Comparison of ENCODE assay signal across 21 cellular contexts in genomic region chr17:28960256-28961106, GRCh38. TPM values are rescaled to one million over a fixed set of nuclear protein-coding genes. Genes with fewer than 3 reads are reported as not detected.
A peak's percentile ranks its signal among the peaks of the same experiment; 100 is the strongest.
DNase-seq lines count a peak whose midpoint lies in the region; ATAC-seq, FAIRE-seq and TF ChIP-seq lines count a peak whose summit lies in the region.
"Had no signal": no experiment of that assay in that cellular context is flagged by ENCODE, and none has a peak within 500 bp of the region (broad histone marks: within the 10 kb centered on the region; RNA-seq: fewer than 3 reads in every experiment).

No MANE protein-coding gene starts in this region.

- H3K9me3 ChIP-seq in HepG2 (ENCODE audit: low read length) (no peaks in the 10 kb centered on the region), right lobe of liver (no peaks in the 10 kb centered on the region), endodermal cell (ENCODE audit: control insufficient read depth, low read length) (no peaks in the 10 kb centered on the region)
- H3K9me3 ChIP-seq: BLaER1 treated with 17β-estradiol and CSF1 and Interleukin-3, amounts not matched to agents 10 nM and 100 nM had no signal

- CTCF ChIA-PET in HepG2 (lab: Yijun Ruan, JAX; ENCODE audit: low intra/inter-chr PET ratio, low total read pairs): no interaction called here

- in situ Hi-C loops in HepG2 (cut with HindIII; ENCODE audit: extremely low pct_ligation_motif_present, low pct_unique_long_range_greater_than_20kb): no loop called here

- H3K9ac ChIP-seq in HepG2 (ENCODE audit: insufficient read depth, low read depth, low read length) (no peak overlapping the region), endodermal cell (ENCODE audit: extremely low read depth, low read length, poor library complexity, severe bottlenecking) (no peak overlapping the region)

- 67% methylated on average over 13 of the region's 19 CpGs for WGBS in HepG2 (ENCODE audit: low lambda C conversion rate)
- WGBS in right lobe of liver (ENCODE audit: insufficient coverage, low coverage, low lambda C conversion rate, missing lambda C conversion rate): 78% methylated on average over 3 of the region's 19 CpGs
- 92 to 98% methylated on average over 16 to 19 of the region's 19 CpGs for WGBS in endodermal cell (ENCODE audit: insufficient coverage in 1 of 2, insufficient read length in 1 of 2), 2 experiments

- no peak overlapping the region for H3K27ac Mint-ChIP-seq in endodermal cell
- H3K27ac Mint-ChIP-seq: CD8-positive, alpha-beta T cell had no signal

- no peaks in the 10 kb centered on the region for H4K20me1 ChIP-seq in HepG2 (ENCODE audit: insufficient read depth, low read length)
- H4K20me1 ChIP-seq: BLaER1 treated with 17β-estradiol and CSF1 and Interleukin-3, amounts not matched to agents 10 nM and 100 nM had no signal

- FAIRE-seq in HepG2 (lab: Jason Lieb, UNC): no peak
- FAIRE-seq: H54 had no signal

- H3K4me2 ChIP-seq in HepG2 (ENCODE audit: low read depth, low read length): no peak overlapping the region
- H3K4me2 ChIP-seq: BLaER1 treated with 17β-estradiol and CSF1 and Interleukin-3, amounts not matched to agents 10 nM and 100 nM had no signal

- peaks cover 3% of the 10 kb centered on the region for H3K4me1 Mint-ChIP-seq in endodermal cell

- H3K27ac ChIP-seq in HepG2 (ENCODE audit: extremely low read length, insufficient read depth, low read length) (no peak overlapping the region), right lobe of liver (no peak overlapping the region), endodermal cell (ENCODE audit: low read depth, low read length) (no peak overlapping the region)
- H3K27ac ChIP-seq: BLaER1 treated with 17β-estradiol and CSF1 and Interleukin-3, amounts not matched to agents 10 nM and 100 nM; SK-N-MC had no signal

- DNase-seq in HepG2 (ENCODE audit: low spot score) (no peak), right lobe of liver (no peak), endodermal cell (peak; percentile 49), sciatic nerve (ENCODE audit: low spot score) (peak; percentile 43), DMS79 treated with DMSO at 0.1 percent for 48 hours (lab: John Stamatoyannopoulos, UW) (no peak), DMS153 treated with DMSO at 0.1 percent for 48 hours (lab: John Stamatoyannopoulos, UW; ENCODE audit: unreplicated experiment) (no peak)
- DNase-seq: CD8-positive, alpha-beta T cell; MM.1S; NCI-H1092; NCI-H1436 treated with DMSO at 0.1 percent for 48 hours; NCI-H2081; NCI-H2171 treated with DMSO at 0.1 percent for 48 hours; NCI-H446 treated with DMSO at 0.1 percent for 48 hours; NCI-H748 treated with DMSO at 0.1 percent for 48 hours; OCI-M1; SHP77 had no signal

- ATAC-seq in HepG2 (no peak), right lobe of liver (no peak), sciatic nerve (no peak), HG03520 (IDR thresholded peaks at IDR 0.05; ENCODE audit: unreplicated experiment) (no peak)
- ATAC-seq: CD8-positive, alpha-beta T cell had no signal

- H3K4me3 Mint-ChIP-seq in endodermal cell: no peak overlapping the region
- H3K4me3 Mint-ChIP-seq: CD8-positive, alpha-beta T cell had no signal

- no peak for TF ChIP-seq RAD21 in HepG2 (CRISPR knock-in tag; IDR thresholded peaks at IDR 0.05)

- intact Hi-C loops in HepG2 (cut with micrococcal nuclease; ENCODE audit: unreplicated experiment) (loop anchor here (10.0 kb wide), 2 partner anchors 54 to 114 kb away; no protein-coding TSS in a partner anchor), right lobe of liver (cut with DNase I) (no loop called here), sciatic nerve (cut with DNase I) (no loop called here)

- no peaks in the 10 kb centered on the region for H3K36me3 Mint-ChIP-seq in endodermal cell (ENCODE audit: low read depth)
- H3K36me3 Mint-ChIP-seq: CD8-positive, alpha-beta T cell had no signal

- BruUV-seq in HepG2 (replicated peaks; lab: Mats Ljungman, UMichigan): no TSS peak

- TF ChIP-seq POLR2A in HepG2 (IDR thresholded peaks at IDR 0.05; ENCODE audit: insufficient read depth in 1 of 2, low read depth in 2 of 2, low read length in 2 of 2) (no peak), right lobe of liver (IDR thresholded peaks at IDR 0.05) (no peak)

- H3K36me3 ChIP-seq in HepG2 (replicated peaks in 1 of 2; ENCODE audit: control insufficient read depth in 1 of 2, insufficient read depth in 2 of 2, low read length in 2 of 2) (no peaks in the 10 kb centered on the region), right lobe of liver (no peaks in the 10 kb centered on the region), endodermal cell (ENCODE audit: control insufficient read depth, insufficient read depth, low read length) (no peaks in the 10 kb centered on the region)
- H3K36me3 ChIP-seq: BLaER1 treated with 17β-estradiol and CSF1 and Interleukin-3, amounts not matched to agents 10 nM and 100 nM had no signal

- H2AFZ ChIP-seq in HepG2 (ENCODE audit: low read length): no peak overlapping the region

- H3K9me3 Mint-ChIP-seq in endodermal cell: no peaks in the 10 kb centered on the region
- H3K9me3 Mint-ChIP-seq: CD8-positive, alpha-beta T cell had no signal

- H3K27me3 ChIP-seq in HepG2 (ENCODE audit: control insufficient read depth in 1 of 2, insufficient read depth in 2 of 2, low read length in 2 of 2) (peaks cover 0 to 25% of the 10 kb centered on the region in 2 experiments; a peak in 4 of 5 replicates), right lobe of liver (no peaks in the 10 kb centered on the region), endodermal cell (ENCODE audit: control insufficient read depth, insufficient read depth, low read length, poor library complexity, severe bottlenecking) (no peaks in the 10 kb centered on the region)
- H3K27me3 ChIP-seq: BLaER1 treated with 17β-estradiol and CSF1 and Interleukin-3, amounts not matched to agents 10 nM and 100 nM had no signal

- POLR2A ChIA-PET in HepG2 (lab: Yijun Ruan, JAX): interaction anchor here (1.6 kb wide), 1 partner anchor 9 kb away, joined by 4 read pairs; the partner anchor contains the start of gene PHF12

- H3K4me3 ChIP-seq in HepG2 (replicated peaks in 1 of 3; ENCODE audit: insufficient read depth in 1 of 3, low read depth in 2 of 3, low read length in 3 of 3) (no peak overlapping the region), right lobe of liver (no peak overlapping the region), endodermal cell (ENCODE audit: low read length) (no peak overlapping the region)
- H3K4me3 ChIP-seq: BLaER1 treated with 17β-estradiol and CSF1 and Interleukin-3, amounts not matched to agents 10 nM and 100 nM; SK-N-MC had no signal

- TF ChIP-seq EP300 in HepG2 (IDR thresholded peaks at IDR 0.05; ENCODE audit: low read depth in 2 of 2, low read length in 2 of 2): no peak
- no peak for TF ChIP-seq EP300 in HepG2 (CRISPR knock-in tag; IDR thresholded peaks at IDR 0.05; ENCODE audit: borderline replicate concordance)

- H3K4me1 ChIP-seq in HepG2 (ENCODE audit: insufficient read depth, low read length) (peaks cover 21% of the 10 kb centered on the region), right lobe of liver (peaks cover 0 to 1% (median 0%) of the 10 kb centered on the region in 4 donors), endodermal cell (ENCODE audit: control insufficient read depth, insufficient read depth, low read length) (no peaks in the 10 kb centered on the region)

- H3K79me2 ChIP-seq in HepG2 (ENCODE audit: insufficient read depth, low read length): no peaks in the 10 kb centered on the region

- TF ChIP-seq CTCF in HepG2 (CRISPR knock-in tag; IDR thresholded peaks at IDR 0.05): no peak
- TF ChIP-seq CTCF in right lobe of liver (IDR thresholded peaks at IDR 0.05): no peak
- no peak for TF ChIP-seq CTCF in endodermal cell (conservative IDR thresholded peaks at IDR 0.05)

- peaks cover 11% of the 10 kb centered on the region for H3K27me3 Mint-ChIP-seq in endodermal cell (ENCODE audit: insufficient read depth)

RNA-seq across cellular contexts. Expression of gene PHF12, which starts 9.2 kb away (rescaled TPM):
- total RNA-seq in HepG2 (2016; rRNA removed; fragmentation: Illumina TruSeq; extraction: Trizol) (9.8 and 10.0 TPM in 2 replicates), right lobe of liver (10 to 100 TPM; 13.0 to 33.1 (median 17.4) TPM), endodermal cell (10 to 100 TPM; 60.0 to 61.0 TPM), sciatic nerve (42.8 TPM)
- 38.8 and 40.7 TPM in 2 replicates for total RNA-seq in HepG2 (2016; cell fraction: cytosol; rRNA removed; fragmentation: Illumina TruSeq; extraction: Trizol; ENCODE audit: low read depth)
- 6.6 and 12.3 TPM in 2 replicates for total RNA-seq in HepG2 (2016; cell fraction: insoluble cytoplasmic fraction; rRNA removed; fragmentation: Illumina TruSeq; extraction: Trizol)
- total RNA-seq in HepG2 (2016; cell fraction: membrane; rRNA removed; fragmentation: Illumina TruSeq; extraction: Trizol): 20.1 and 21.2 TPM in 2 replicates
- 11.6 and 13.5 TPM in 2 replicates for total RNA-seq in HepG2 (2016; cell fraction: nucleus; rRNA removed; fragmentation: Illumina TruSeq; extraction: Trizol)
- 17.1 and 23.9 TPM in 2 replicates for polyA plus RNA-seq in HepG2 (2011; rRNA removed)
- 9.0 and 10.2 TPM in 2 replicates for polyA plus RNA-seq in HepG2 (2011; cell fraction: cytosol; rRNA removed)
- polyA plus RNA-seq in HepG2 (2011; cell fraction: nucleus; rRNA removed): 40.3 and 44.7 TPM in 2 replicates
- polyA plus RNA-seq in HepG2 (2012): 12.4 and 17.6 TPM in 2 replicates
- polyA plus RNA-seq in HepG2 (2016; cell fraction: cytosol; fragmentation: Illumina TruSeq; extraction: Trizol; ENCODE audit: low read depth): 2.7 and 2.8 TPM in 2 replicates
- 11.3 and 15.3 TPM in 2 replicates for polyA plus RNA-seq in HepG2 (2016; cell fraction: insoluble cytoplasmic fraction; fragmentation: Illumina TruSeq; extraction: Trizol; ENCODE audit: low read depth)
- 9.9 and 10.4 TPM in 2 replicates for polyA plus RNA-seq in HepG2 (2016; cell fraction: membrane; fragmentation: Illumina TruSeq; extraction: Trizol; ENCODE audit: low read depth)
- polyA plus RNA-seq in HepG2 (2016; cell fraction: nucleus; fragmentation: Illumina TruSeq; extraction: Trizol; ENCODE audit: insufficient read depth, low read depth): 39.1 and 44.1 TPM in 2 replicates
- polyA minus RNA-seq in HepG2 (2011; rRNA and poly(A)+ RNA removed; ENCODE audit: low replicate concordance): 32.1 and 43.1 TPM in 2 replicates
- 13.8 and 18.0 TPM in 2 replicates for polyA minus RNA-seq in HepG2 (2011; cell fraction: cytosol; rRNA and poly(A)+ RNA removed)
- 23.6 and 28.2 TPM in 2 replicates for polyA minus RNA-seq in HepG2 (2011; cell fraction: nucleus; rRNA and poly(A)+ RNA removed)
- 41.2 TPM for polyA plus RNA-seq in endodermal cell (2013, experiment 1 of 2)
- 39.4 TPM for polyA plus RNA-seq in endodermal cell (2013, experiment 2 of 2)

RNA-seq across cellular contexts. Expression of gene SEZ6, which starts 45.4 kb away (rescaled TPM):
- total RNA-seq in HepG2 (2016; rRNA removed; fragmentation: Illumina TruSeq; extraction: Trizol): not detected in 2 replicates
- total RNA-seq in HepG2 (2016; cell fraction: cytosol; rRNA removed; fragmentation: Illumina TruSeq; extraction: Trizol; ENCODE audit: low read depth): not detected in 2 replicates
- total RNA-seq in HepG2 (2016; cell fraction: insoluble cytoplasmic fraction; rRNA removed; fragmentation: Illumina TruSeq; extraction: Trizol): not detected in 2 replicates
- total RNA-seq in HepG2 (2016; cell fraction: membrane; rRNA removed; fragmentation: Illumina TruSeq; extraction: Trizol): not detected in 2 replicates
- not detected in 2 replicates for total RNA-seq in HepG2 (2016; cell fraction: nucleus; rRNA removed; fragmentation: Illumina TruSeq; extraction: Trizol)
- polyA plus RNA-seq in HepG2 (2011; rRNA removed): 0.01 TPM in 1 of 2 replicates, not detected in the other
- 0.03 TPM in 1 of 2 replicates, not detected in the other for polyA plus RNA-seq in HepG2 (2011; cell fraction: cytosol; rRNA removed)
- 0.26 and 0.52 TPM in 2 replicates for polyA plus RNA-seq in HepG2 (2011; cell fraction: nucleus; rRNA removed)
- polyA plus RNA-seq in HepG2 (2012): 0.38 TPM in 1 of 2 replicates, not detected in the other
- polyA plus RNA-seq in HepG2 (2016; cell fraction: cytosol; fragmentation: Illumina TruSeq; extraction: Trizol; ENCODE audit: low read depth): not detected in 2 replicates
- not detected in 2 replicates for polyA plus RNA-seq in HepG2 (2016; cell fraction: insoluble cytoplasmic fraction; fragmentation: Illumina TruSeq; extraction: Trizol; ENCODE audit: low read depth)
- not detected in 2 replicates for polyA plus RNA-seq in HepG2 (2016; cell fraction: membrane; fragmentation: Illumina TruSeq; extraction: Trizol; ENCODE audit: low read depth)
- polyA plus RNA-seq in HepG2 (2016; cell fraction: nucleus; fragmentation: Illumina TruSeq; extraction: Trizol; ENCODE audit: insufficient read depth, low read depth): not detected in 2 replicates
- polyA minus RNA-seq in HepG2 (2011; rRNA and poly(A)+ RNA removed; ENCODE audit: low replicate concordance): not detected in 2 replicates
- polyA minus RNA-seq in HepG2 (2011; cell fraction: cytosol; rRNA and poly(A)+ RNA removed): not detected in 2 replicates
- polyA minus RNA-seq in HepG2 (2011; cell fraction: nucleus; rRNA and poly(A)+ RNA removed): not detected in 2 replicates
- not detected for total RNA-seq in right lobe of liver
- under 1 TPM in 1 of 2 donors, not detected in 1; 0.20 TPM for total RNA-seq in endodermal cell
- 18.6 TPM for polyA plus RNA-seq in endodermal cell (2013, experiment 1 of 2)
- polyA plus RNA-seq in endodermal cell (2013, experiment 2 of 2): 27.2 TPM
- not detected for total RNA-seq in sciatic nerve
- total RNA-seq: LHCN-M2 had no signal

RNA-seq across cellular contexts. Expression of gene DHRS13, which starts 57.6 kb away (rescaled TPM):
- total RNA-seq in HepG2 (2016; rRNA removed; fragmentation: Illumina TruSeq; extraction: Trizol) (7.6 and 12.6 TPM in 2 replicates), right lobe of liver (10 to 100 TPM in 3 of 6 experiments, 1 to 10 TPM in 3; 3.4 to 27.4 (median 8.8) TPM), endodermal cell (10 to 100 TPM; 19.1 to 24.8 TPM), sciatic nerve (9.6 TPM)
- total RNA-seq in HepG2 (2016; cell fraction: cytosol; rRNA removed; fragmentation: Illumina TruSeq; extraction: Trizol; ENCODE audit: low read depth): 3.8 and 4.4 TPM in 2 replicates
- total RNA-seq in HepG2 (2016; cell fraction: insoluble cytoplasmic fraction; rRNA removed; fragmentation: Illumina TruSeq; extraction: Trizol): 6.5 and 14.0 TPM in 2 replicates
- 8.0 and 9.3 TPM in 2 replicates for total RNA-seq in HepG2 (2016; cell fraction: membrane; rRNA removed; fragmentation: Illumina TruSeq; extraction: Trizol)
- 9.7 and 11.6 TPM in 2 replicates for total RNA-seq in HepG2 (2016; cell fraction: nucleus; rRNA removed; fragmentation: Illumina TruSeq; extraction: Trizol)
- 11.8 and 14.9 TPM in 2 replicates for polyA plus RNA-seq in HepG2 (2011; rRNA removed)
- 17.3 and 17.4 TPM in 2 replicates for polyA plus RNA-seq in HepG2 (2011; cell fraction: cytosol; rRNA removed)
- polyA plus RNA-seq in HepG2 (2011; cell fraction: nucleus; rRNA removed): 8.7 and 11.2 TPM in 2 replicates
- 3.6 and 6.3 TPM in 2 replicates for polyA plus RNA-seq in HepG2 (2012)
- polyA plus RNA-seq in HepG2 (2016; cell fraction: cytosol; fragmentation: Illumina TruSeq; extraction: Trizol; ENCODE audit: low read depth): 4.0 and 5.3 TPM in 2 replicates
- 8.0 and 9.0 TPM in 2 replicates for polyA plus RNA-seq in HepG2 (2016; cell fraction: insoluble cytoplasmic fraction; fragmentation: Illumina TruSeq; extraction: Trizol; ENCODE audit: low read depth)
- 7.0 and 7.5 TPM in 2 replicates for polyA plus RNA-seq in HepG2 (2016; cell fraction: membrane; fragmentation: Illumina TruSeq; extraction: Trizol; ENCODE audit: low read depth)
- 20.2 and 21.1 TPM in 2 replicates for polyA plus RNA-seq in HepG2 (2016; cell fraction: nucleus; fragmentation: Illumina TruSeq; extraction: Trizol; ENCODE audit: insufficient read depth, low read depth)
- polyA minus RNA-seq in HepG2 (2011; rRNA and poly(A)+ RNA removed; ENCODE audit: low replicate concordance): 15.0 and 24.2 TPM in 2 replicates
- 5.9 and 8.7 TPM in 2 replicates for polyA minus RNA-seq in HepG2 (2011; cell fraction: cytosol; rRNA and poly(A)+ RNA removed)
- 5.2 and 7.8 TPM in 2 replicates for polyA minus RNA-seq in HepG2 (2011; cell fraction: nucleus; rRNA and poly(A)+ RNA removed)
- polyA plus RNA-seq in endodermal cell (2013, experiment 1 of 2): 17.5 TPM
- 14.9 TPM for polyA plus RNA-seq in endodermal cell (2013, experiment 2 of 2)

Comparison
In these comparisons a context has a peak if more than half of its experiments do, and no peak if none do; other contexts are left out.
1. DNase-seq: peak in endodermal cell (single experiment) and sciatic nerve (single experiment); none in HepG2 (single experiment), right lobe of liver (0 of 3), DMS79 treated with DMSO at 0.1 percent for 48 hours (single experiment) and DMS153 treated with DMSO at 0.1 percent for 48 hours (single experiment).